ENCODE assay signal across 13 cellular contexts in the genomic region with DNA sequence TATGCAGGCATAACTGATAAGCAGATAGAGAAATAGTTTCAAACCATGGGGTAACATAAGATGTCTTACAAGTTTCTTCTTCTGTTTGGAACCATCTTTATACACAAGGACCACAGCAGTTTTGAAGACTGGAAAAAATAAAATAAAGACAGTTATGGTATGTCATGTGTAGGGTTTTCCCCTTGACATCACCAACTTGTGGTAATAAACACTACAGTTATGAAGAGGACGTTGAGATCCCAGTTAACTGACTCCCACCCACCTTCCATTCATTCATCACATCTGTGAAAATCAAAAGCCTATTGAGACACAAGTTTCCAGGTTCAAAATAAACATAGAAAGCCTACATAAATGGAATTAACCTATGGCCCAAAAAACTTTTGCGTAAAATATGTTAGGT.
A peak's percentile ranks its signal among the peaks of the same experiment; 100 is the strongest.
DNase-seq lines count a peak whose midpoint lies in the region; ATAC-seq lines count a peak whose summit lies in the region.
"Had no signal": no experiment of that assay in that cellular context is flagged by ENCODE, and none has a peak within 500 bp of the region (broad histone marks: within the 10 kb centered on the region; RNA-seq: fewer than 3 reads in every experiment).

No MANE protein-coding gene starts in this region.

- H3K4me1 Mint-ChIP-seq in activated naive CD4-positive, alpha-beta T cell treated with anti-CD3 and anti-CD28 coated beads, Interleukin-2, amount 10 ng/mL, durations not matched to agents 7 days and 5 days: peaks cover 57% of the 10 kb centered on the region
- peaks cover 68% of the 10 kb centered on the region for H3K4me1 Mint-ChIP-seq in activated T-helper 2 cell treated with anti-CD3 and anti-CD28 coated beads, Interferon-gamma antibody, Interleukin-2, Interleukin-4, amounts not matched to agents 10 μg/mL and 5 μg/mL and 100 μg/mL, durations not matched to agents 14 hours and 24 hours and 36 hours (ENCODE audit: low read depth)
- peaks cover 59% of the 10 kb centered on the region for H3K4me1 Mint-ChIP-seq in stimulated activated naive CD8-positive, alpha-beta T cell treated with anti-CD3 and anti-CD28 coated beads, Interleukin-15, amount 100 ng/mL, for 72 hours

- H3K9me3 Mint-ChIP-seq in activated naive CD4-positive, alpha-beta T cell treated with anti-CD3 and anti-CD28 coated beads, Interleukin-2, amount 10 ng/mL, durations not matched to agents 7 days and 5 days: peaks cover 3% of the 10 kb centered on the region
- H3K9me3 Mint-ChIP-seq in activated T-helper 2 cell treated with anti-CD3 and anti-CD28 coated beads, Interferon-gamma antibody, Interleukin-2, Interleukin-4, amounts not matched to agents 10 μg/mL and 5 μg/mL and 100 μg/mL, durations not matched to agents 14 hours and 24 hours and 36 hours: no peaks in the 10 kb centered on the region
- no peaks in the 10 kb centered on the region for H3K9me3 Mint-ChIP-seq in stimulated activated naive CD8-positive, alpha-beta T cell treated with anti-CD3 and anti-CD28 coated beads, Interleukin-15, amount 100 ng/mL, for 72 hours

- CTCF ChIA-PET in activated naive CD4-positive, alpha-beta T cell treated with anti-CD3 and anti-CD28 coated beads, Interleukin-2, amount 10 ng/mL, durations not matched to agents 7 days and 5 days (lab: Charles Lee): interaction anchor here (1.2 to 3.0 kb wide), 2 partner anchors 13 to 50 kb away, joined by 3 to 13 read pairs; no protein-coding TSS in a partner anchor

- DNase-seq in activated CD4-positive, CD25-positive, alpha-beta regulatory T cell (lab: John Stamatoyannopoulos, UW): no peak
- DNase-seq in activated naive CD4-positive, alpha-beta T cell treated with anti-CD3 and anti-CD28 coated beads, Interleukin-2, amount 10 ng/mL, durations not matched to agents 7 days and 5 days: no peak
- DNase-seq in activated naive CD4-positive, alpha-beta T cell treated with anti-CD3 and anti-CD28 coated beads, Interleukin-2, amount 50 U/mL, for 16 hours: no peak
- DNase-seq in activated T-helper 2 cell treated with anti-CD3 and anti-CD28 coated beads, Interferon-gamma antibody, Interleukin-2, Interleukin-4, amounts not matched to agents 10 μg/mL and 5 μg/mL and 100 μg/mL, durations not matched to agents 14 hours and 24 hours and 36 hours (ENCODE audit: low spot score): no peak
- no peak for DNase-seq in stimulated activated naive CD8-positive, alpha-beta T cell treated with anti-CD3 and anti-CD28 coated beads, Interleukin-15, amount 100 ng/mL, for 72 hours
- no peak for DNase-seq in UCSD-AML1 (lab: John Stamatoyannopoulos, UW; ENCODE audit: unreplicated experiment)
- DNase-seq: IMR-90, NCI-H1436, NCI-H2029 treated with DMSO at 0.1 percent for 48 hours, NCI-H510A treated with DMSO at 0.1 percent for 48 hours, SHP77 had no signal

- no peak overlapping the region for H3K4me3 Mint-ChIP-seq in activated naive CD4-positive, alpha-beta T cell treated with anti-CD3 and anti-CD28 coated beads, Interleukin-2, amount 10 ng/mL, durations not matched to agents 7 days and 5 days
- H3K4me3 Mint-ChIP-seq in activated T-helper 2 cell treated with anti-CD3 and anti-CD28 coated beads, Interferon-gamma antibody, Interleukin-2, Interleukin-4, amounts not matched to agents 10 μg/mL and 5 μg/mL and 100 μg/mL, durations not matched to agents 14 hours and 24 hours and 36 hours (ENCODE audit: low read depth): peak overlapping the region; percentile 40
- H3K4me3 Mint-ChIP-seq in stimulated activated naive CD8-positive, alpha-beta T cell treated with anti-CD3 and anti-CD28 coated beads, Interleukin-15, amount 100 ng/mL, for 72 hours: peak overlapping the region; percentile 26 to 81

- peak overlapping the region; percentile 3 for H3K27ac Mint-ChIP-seq in activated naive CD4-positive, alpha-beta T cell treated with anti-CD3 and anti-CD28 coated beads, Interleukin-2, amount 10 ng/mL, durations not matched to agents 7 days and 5 days
- H3K27ac Mint-ChIP-seq in activated T-helper 2 cell treated with anti-CD3 and anti-CD28 coated beads, Interferon-gamma antibody, Interleukin-2, Interleukin-4, amounts not matched to agents 10 μg/mL and 5 μg/mL and 100 μg/mL, durations not matched to agents 14 hours and 24 hours and 36 hours: peak overlapping the region; percentile 98
- H3K27ac Mint-ChIP-seq in stimulated activated naive CD8-positive, alpha-beta T cell treated with anti-CD3 and anti-CD28 coated beads, Interleukin-15, amount 100 ng/mL, for 72 hours: peak overlapping the region; percentile 27

- H3K27me3 Mint-ChIP-seq in activated naive CD4-positive, alpha-beta T cell treated with anti-CD3 and anti-CD28 coated beads, Interleukin-2, amount 10 ng/mL, durations not matched to agents 7 days and 5 days: no peaks in the 10 kb centered on the region
- H3K27me3 Mint-ChIP-seq in activated T-helper 2 cell treated with anti-CD3 and anti-CD28 coated beads, Interferon-gamma antibody, Interleukin-2, Interleukin-4, amounts not matched to agents 10 μg/mL and 5 μg/mL and 100 μg/mL, durations not matched to agents 14 hours and 24 hours and 36 hours (ENCODE audit: low read depth): no peaks in the 10 kb centered on the region
- no peaks in the 10 kb centered on the region for H3K27me3 Mint-ChIP-seq in stimulated activated naive CD8-positive, alpha-beta T cell treated with anti-CD3 and anti-CD28 coated beads, Interleukin-15, amount 100 ng/mL, for 72 hours

- intact Hi-C loops in activated T-helper 2 cell treated with anti-CD3 and anti-CD28 coated beads, Interferon-gamma antibody, Interleukin-2, Interleukin-4, amounts not matched to agents 10 μg/mL and 5 μg/mL and 100 μg/mL, durations not matched to agents 14 hours and 24 hours and 36 hours (cut with micrococcal nuclease): loop anchor here (1.0 to 10.0 kb wide), 6 partner anchors 28 to 584 kb away; a partner anchor contains a TSS

- ATAC-seq in activated CD4-positive, CD25-positive, alpha-beta regulatory T cell treated with anti-CD3 and anti-CD28 coated beads, Interleukin-2, amount 50 U/mL, for 24 hours: peak; percentile 59 to 71
- ATAC-seq in stimulated activated naive CD8-positive, alpha-beta T cell treated with anti-CD3 and anti-CD28 coated beads, Interleukin-15, amount 100 ng/mL, for 72 hours: peak; percentile 73
- ATAC-seq in GM19397 (IDR thresholded peaks at IDR 0.05; ENCODE audit: unreplicated experiment): no peak

- peaks cover 83% of the 10 kb centered on the region for H3K36me3 Mint-ChIP-seq in activated naive CD4-positive, alpha-beta T cell treated with anti-CD3 and anti-CD28 coated beads, Interleukin-2, amount 10 ng/mL, durations not matched to agents 7 days and 5 days
- H3K36me3 Mint-ChIP-seq in activated T-helper 2 cell treated with anti-CD3 and anti-CD28 coated beads, Interferon-gamma antibody, Interleukin-2, Interleukin-4, amounts not matched to agents 10 μg/mL and 5 μg/mL and 100 μg/mL, durations not matched to agents 14 hours and 24 hours and 36 hours (ENCODE audit: low read depth): peaks cover 92% of the 10 kb centered on the region

Comparison
In these comparisons a context has a peak if more than half of its experiments do, and no peak if none do; other contexts are left out.
1. H3K27ac Mint-ChIP-seq: peak in every context shown above with its lines; median percentile 98 in activated T-helper 2 cell treated with anti-CD3 and anti-CD28 coated beads, Interferon-gamma antibody, Interleukin-2, Interleukin-4, amounts not matched to agents 10 μg/mL and 5 μg/mL and 100 μg/mL, durations not matched to agents 14 hours and 24 hours and 36 hours; 27 in stimulated activated naive CD8-positive, alpha-beta T cell treated with anti-CD3 and anti-CD28 coated beads, Interleukin-15, amount 100 ng/mL, for 72 hours; 3 in activated naive CD4-positive, alpha-beta T cell treated with anti-CD3 and anti-CD28 coated beads, Interleukin-2, amount 10 ng/mL, durations not matched to agents 7 days and 5 days.